In genomic region chr2:63827749-63828148, GRCh38 we compare ENCODE assay signal across 1 cellular context.
TF ChIP-seq lines count a peak whose summit lies in the region.

No MANE protein-coding gene starts in this region.

TF ChIP-seq in SK-N-SH, 30 proteins besides CTCF, POLR2A, EP300 and RAD21 (continued from another document):
- TF ChIP-seq TAF1 (IDR thresholded peaks at IDR 0.05; ENCODE audit: borderline replicate concordance, low read depth, low read length): no peak
- TF ChIP-seq, protein P1, sequence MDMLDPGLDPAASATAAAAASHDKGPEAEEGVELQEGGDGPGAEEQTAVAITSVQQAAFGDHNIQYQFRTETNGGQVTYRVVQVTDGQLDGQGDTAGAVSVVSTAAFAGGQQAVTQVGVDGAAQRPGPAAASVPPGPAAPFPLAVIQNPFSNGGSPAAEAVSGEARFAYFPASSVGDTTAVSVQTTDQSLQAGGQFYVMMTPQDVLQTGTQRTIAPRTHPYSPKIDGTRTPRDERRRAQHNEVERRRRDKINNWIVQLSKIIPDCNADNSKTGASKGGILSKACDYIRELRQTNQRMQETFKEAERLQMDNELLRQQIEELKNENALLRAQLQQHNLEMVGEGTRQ (IDR thresholded peaks at IDR 0.05; ENCODE audit: borderline replicate concordance, low read depth, low read length): no peak
- peak; percentile 83; the same call in 1 of the 2 replicates for TF ChIP-seq MEF2A (IDR thresholded peaks at IDR 0.05; ENCODE audit: borderline replicate concordance, low read depth)
- TF ChIP-seq TCF12 (IDR thresholded peaks at IDR 0.05): peak; percentile 82
- TF ChIP-seq TEAD4 (IDR thresholded peaks at IDR 0.05; ENCODE audit: borderline replicate concordance, insufficient read depth): peak; percentile 62; the same call in 1 of the 2 replicates
- no peak for TF ChIP-seq EZH2phosphoT487 (IDR thresholded peaks at IDR 0.05; ENCODE audit: borderline replicate concordance, low read depth)
- TF ChIP-seq FOSL2 (IDR thresholded peaks at IDR 0.05; ENCODE audit: borderline replicate concordance, low read depth): peak; percentile 38; the same call in 1 of the 2 replicates
- TF ChIP-seq ELF1 (IDR thresholded peaks at IDR 0.05): no peak
- TF ChIP-seq, protein P2, sequence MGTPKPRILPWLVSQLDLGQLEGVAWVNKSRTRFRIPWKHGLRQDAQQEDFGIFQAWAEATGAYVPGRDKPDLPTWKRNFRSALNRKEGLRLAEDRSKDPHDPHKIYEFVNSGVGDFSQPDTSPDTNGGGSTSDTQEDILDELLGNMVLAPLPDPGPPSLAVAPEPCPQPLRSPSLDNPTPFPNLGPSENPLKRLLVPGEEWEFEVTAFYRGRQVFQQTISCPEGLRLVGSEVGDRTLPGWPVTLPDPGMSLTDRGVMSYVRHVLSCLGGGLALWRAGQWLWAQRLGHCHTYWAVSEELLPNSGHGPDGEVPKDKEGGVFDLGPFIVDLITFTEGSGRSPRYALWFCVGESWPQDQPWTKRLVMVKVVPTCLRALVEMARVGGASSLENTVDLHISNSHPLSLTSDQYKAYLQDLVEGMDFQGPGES (IDR thresholded peaks at IDR 0.05; ENCODE audit: low read depth, low read length): no peak
- no peak for TF ChIP-seq GATA2 (CRISPR knock-in tag; IDR thresholded peaks at IDR 0.05)
- no peak for TF ChIP-seq YY1 (IDR thresholded peaks at IDR 0.05; ENCODE audit: low read depth)
- TF ChIP-seq PBX3 (IDR thresholded peaks at IDR 0.05): peak; percentile 83
